ENCODE assay signal across 22 cellular contexts in genomic region chrX:151015684-151016083, GRCh38. TPM values are rescaled to one million over a fixed set of nuclear protein-coding genes. Genes with fewer than 3 reads are reported as not detected.
DNase-seq lines count a peak whose midpoint lies in the region; ATAC-seq, FAIRE-seq and TF ChIP-seq lines count a peak whose summit lies in the region.
"Had no signal": no experiment of that assay in that cellular context is flagged by ENCODE, and none has a peak within 500 bp of the region (broad histone marks: within the 10 kb centered on the region; RNA-seq: fewer than 3 reads in every experiment).

No MANE protein-coding gene starts in this region.

- no peaks in the 10 kb centered on the region for H3K27me3 Mint-ChIP-seq in activated CD8-positive, alpha-beta T cell treated with anti-CD3 and anti-CD28 coated beads for 36 hours
- H3K27me3 Mint-ChIP-seq: CD4-positive, alpha-beta memory T cell; CD4-positive, CD25-positive, alpha-beta regulatory T cell had no signal

- peak; percentile 77 for FAIRE-seq in A549 (lab: Jason Lieb, UNC)
- FAIRE-seq: GM12878 had no signal

- POLR2A ChIA-PET in A549 (lab: Yijun Ruan, JAX) (no interaction called here), Panc1 (lab: Charles Lee) (no interaction called here)
- POLR2A ChIA-PET in activated CD8-positive, alpha-beta T cell treated with anti-CD3 and anti-CD28 coated beads for 36 hours (lab: Charles Lee) = no interaction called here

- TF ChIP-seq CTCF in A549 (IDR thresholded peaks at IDR 0.05) = no peak
- no peak for TF ChIP-seq CTCF in Panc1 (IDR thresholded peaks at IDR 0.05)
- no peak for TF ChIP-seq CTCF in activated CD8-positive, alpha-beta T cell treated with anti-CD3 and anti-CD28 coated beads for 36 hours (IDR thresholded peaks at IDR 0.05)

- no peaks in the 10 kb centered on the region for H3K4me1 Mint-ChIP-seq in activated CD8-positive, alpha-beta T cell treated with anti-CD3 and anti-CD28 coated beads for 36 hours (ENCODE audit: low read depth)
- H3K4me1 Mint-ChIP-seq: CD14-positive monocyte; CD4-positive, alpha-beta memory T cell; CD4-positive, CD25-positive, alpha-beta regulatory T cell; CD8-positive, alpha-beta memory T cell had no signal

- CTCF ChIA-PET in A549 (lab: Yijun Ruan, JAX) (interaction anchor here (1.5 kb wide), 1 partner anchor 244 kb away, joined by 5 read pairs; no protein-coding TSS in a partner anchor), Panc1 (lab: Charles Lee) (no interaction called here)
- CTCF ChIA-PET in activated CD8-positive, alpha-beta T cell treated with anti-CD3 and anti-CD28 coated beads for 36 hours (lab: Charles Lee) = no interaction called here

- no peaks in the 10 kb centered on the region for H3K9me3 ChIP-seq in A549
- no peaks in the 10 kb centered on the region for H3K9me3 ChIP-seq in Panc1 (ENCODE audit: control insufficient read depth, insufficient read depth, low read depth, low read length)
- H3K9me3 ChIP-seq: BE2C had no signal

- H3K4me2 ChIP-seq in A549 = no peak overlapping the region
- H3K4me2 ChIP-seq: BLaER1 had no signal

- no peaks in the 10 kb centered on the region for H3K27me3 ChIP-seq in Panc1 (ENCODE audit: control insufficient read depth, insufficient read depth, low read length)
- H3K27me3 ChIP-seq: BE2C, BLaER1 had no signal

- H3K27ac ChIP-seq in A549 (no peak overlapping the region), Panc1 (ENCODE audit: low read length) (no peak overlapping the region)
- H3K27ac ChIP-seq: 22Rv1, BLaER1 had no signal

- TF ChIP-seq RAD21 in A549 (conservative IDR thresholded peaks at IDR 0.05 in 1 of 2, IDR thresholded peaks at IDR 0.05 in 1 of 2) = no peak

- intact Hi-C loops in Panc1 (cut with micrococcal nuclease; ENCODE audit: unreplicated experiment) = no loop called here
- intact Hi-C loops in posterior vena cava (cut with DNase I) = no loop called here
- intact Hi-C loops in activated CD8-positive, alpha-beta T cell treated with anti-CD3 and anti-CD28 coated beads for 36 hours (cut with micrococcal nuclease) = no loop called here

- no peak overlapping the region for H3K27ac Mint-ChIP-seq in activated CD8-positive, alpha-beta T cell treated with anti-CD3 and anti-CD28 coated beads for 36 hours
- H3K27ac Mint-ChIP-seq: CD14-positive monocyte; CD4-positive, alpha-beta memory T cell; CD4-positive, CD25-positive, alpha-beta regulatory T cell; CD8-positive, alpha-beta memory T cell had no signal

- no peak for TF ChIP-seq EP300 in A549 (IDR thresholded peaks at IDR 0.05)

- WGBS in A549 (ENCODE audit: missing lambda C conversion rate) = 32% methylated on average over 3 of the region's 4 CpGs

- H3K4me3 ChIP-seq in A549 (no peak overlapping the region), Panc1 (ENCODE audit: low read depth in 2 of 2, low read length in 2 of 2) (no peak overlapping the region)
- H3K4me3 ChIP-seq: BLaER1, GM12878 had no signal

- no peak overlapping the region for H3K4me3 Mint-ChIP-seq in activated CD8-positive, alpha-beta T cell treated with anti-CD3 and anti-CD28 coated beads for 36 hours
- H3K4me3 Mint-ChIP-seq: CD14-positive monocyte; CD4-positive, alpha-beta memory T cell; CD4-positive, CD25-positive, alpha-beta regulatory T cell; CD8-positive, alpha-beta memory T cell had no signal

- no peak for DNase-seq in A549 (ENCODE audit: low read depth in 1 of 2, low spot score in 1 of 2)
- DNase-seq in Panc1 (ENCODE audit: low read depth, low spot score) = no peak
- DNase-seq in posterior vena cava (ENCODE audit: low spot score) = peak; percentile 60
- no peak for DNase-seq in activated CD8-positive, alpha-beta T cell treated with anti-CD3 and anti-CD28 coated beads for 36 hours
- DNase-seq in mesenteric fat pad (ENCODE audit: low spot score) = no peak
- DNase-seq: ACHN; BE2C; C1 segment of cervical spinal cord; CD4-positive, alpha-beta memory T cell; CD4-positive, CD25-positive, alpha-beta regulatory T cell; CD8-positive, alpha-beta memory T cell; COR-L47; DMS 273 treated with DMSO at 0.1 percent for 48 hours; DMS153; DMS79; DND-41; EL; GDM1 had no signal

- no peaks in the 10 kb centered on the region for H3K9me3 Mint-ChIP-seq in activated CD8-positive, alpha-beta T cell treated with anti-CD3 and anti-CD28 coated beads for 36 hours

- no peak for TF ChIP-seq POLR2A in A549 (IDR thresholded peaks at IDR 0.05; ENCODE audit: low read length)

- H3K36me3 ChIP-seq in Panc1 (ENCODE audit: control insufficient read depth, insufficient read depth, low read length) = no peaks in the 10 kb centered on the region
- H3K36me3 ChIP-seq: BE2C, BLaER1 had no signal

- H3K4me1 ChIP-seq in A549 = no peaks in the 10 kb centered on the region
- H3K4me1 ChIP-seq in Panc1 (ENCODE audit: control insufficient read depth, insufficient read depth, low read length) = no peaks in the 10 kb centered on the region
- H3K4me1 ChIP-seq: BE2C, BLaER1 had no signal

- no peaks in the 10 kb centered on the region for H3K36me3 Mint-ChIP-seq in activated CD8-positive, alpha-beta T cell treated with anti-CD3 and anti-CD28 coated beads for 36 hours (ENCODE audit: low read depth)
- H3K36me3 Mint-ChIP-seq: CD14-positive monocyte; CD4-positive, alpha-beta memory T cell; CD4-positive, CD25-positive, alpha-beta regulatory T cell; CD8-positive, alpha-beta memory T cell had no signal

- in situ Hi-C loops in Panc1 (cut with HindIII; ENCODE audit: low pct_unique_long_range_greater_than_20kb, low sequenced_read_pairs) = no loop called here

- BruUV-seq in Panc1 (replicated peaks; lab: Mats Ljungman, UMichigan) = no TSS peak

- ATAC-seq in A549 = no peak
- 0 out of 2 replicates have a peak, but pooled peaks have one; percentile 51 for ATAC-seq in Panc1
- no peak for ATAC-seq in activated CD8-positive, alpha-beta T cell treated with anti-CD3 and anti-CD28 coated beads for 36 hours
- ATAC-seq: GM12878 had no signal

TF ChIP-seq in A549, 52 proteins besides CTCF, POLR2A, EP300 and RAD21:
- TF ChIP-seq EHF (CRISPR knock-in tag; IDR thresholded peaks at IDR 0.05) (no peak), NPAS2 (CRISPR knock-in tag; IDR thresholded peaks at IDR 0.05; ENCODE audit: borderline replicate concordance) (no peak), BHLHE40 (IDR thresholded peaks at IDR 0.05; ENCODE audit: low read depth, low read length) (no peak), CHD4 (IDR thresholded peaks at IDR 0.05; ENCODE audit: borderline replicate concordance) (no peak), MAFK (IDR thresholded peaks at IDR 0.05; ENCODE audit: partially characterized antibody) (no peak), RARB (CRISPR knock-in tag; IDR thresholded peaks at IDR 0.05) (no peak), RCOR1 (IDR thresholded peaks at IDR 0.05; ENCODE audit: low read depth, low read length) (no peak), MAX (IDR thresholded peaks at IDR 0.05) (no peak), KDM5A (IDR thresholded peaks at IDR 0.05) (no peak), CBX2 (IDR thresholded peaks at IDR 0.05; ENCODE audit: borderline replicate concordance, low read depth) (no peak), HOXB5 (CRISPR knock-in tag; IDR thresholded peaks at IDR 0.05) (no peak), HDAC2 (IDR thresholded peaks at IDR 0.05) (no peak), TP53 (CRISPR knock-in tag; IDR thresholded peaks at IDR 0.05) (no peak)

RNA-seq across cellular contexts. Expression of gene HMGB3, which starts 32.5 kb away (rescaled TPM):
- polyA plus RNA-seq in A549 (2011; rRNA removed) = 110 and 142 TPM in 2 replicates
- polyA plus RNA-seq in A549 (2012; cell fraction: cytosol; rRNA removed) = 27.0 and 27.1 TPM in 2 replicates
- polyA plus RNA-seq in A549 (2012; cell fraction: nucleus; rRNA removed) = 6.8 and 14.5 TPM in 2 replicates
- polyA plus RNA-seq in A549 (2017; fragmentation: RNase III; extraction: RNeasy Plus Mini Kit Qiagen cat#74134 plus additional on column Dnase treatment) = 94.6 to 121 TPM (median 104 TPM) in 3 replicates
- 34.7 and 37.6 TPM in 2 replicates for polyA minus RNA-seq in A549 (2011; rRNA and poly(A)+ RNA removed)
- 251 TPM for total RNA-seq in Panc1 (2021; ENCODE audit: unreplicated experiment)
- 166 TPM for polyA plus RNA-seq in Panc1 (2012; ENCODE audit: insufficient read length)
- total RNA-seq in posterior vena cava = 1 to 10 TPM; 3.8 to 5.2 TPM
- 10 to 100 TPM; 24.5 to 25.4 TPM for total RNA-seq in activated CD8-positive, alpha-beta T cell treated with anti-CD3 and anti-CD28 coated beads for 36 hours
- total RNA-seq in mesenteric fat pad = 15.3 TPM
